In genomic region chr5:173320259-173320658, GRCh38 we compare ENCODE assay signal across 15 cellular contexts. TPM values are rescaled to one million over a fixed set of nuclear protein-coding genes. Genes with fewer than 3 reads are reported as not detected.
DNase-seq lines count a peak whose midpoint lies in the region; ATAC-seq and TF ChIP-seq lines count a peak whose summit lies in the region.
"Had no signal": no experiment of that assay in that cellular context is flagged by ENCODE, and none has a peak within 500 bp of the region (broad histone marks: within the 10 kb centered on the region; RNA-seq: fewer than 3 reads in every experiment).

No MANE protein-coding gene starts in this region.

- H3K9me3 Mint-ChIP-seq in CD8-positive, alpha-beta T cell, result no peaks in the 10 kb centered on the region
- H3K9me3 Mint-ChIP-seq in activated T-cell treated with anti-CD3 and anti-CD28 coated beads, Interleukin-2, amount 50 U/mL, for 24 hours, result no peaks in the 10 kb centered on the region
- H3K9me3 Mint-ChIP-seq: CD4-positive, CD25-positive, alpha-beta regulatory T cell had no signal

- no peak for DNase-seq in GM06990 (ENCODE audit: extremely low read depth, insufficient read length)
- DNase-seq in colonic mucosa, result peak; percentile 45
- DNase-seq in CD8-positive, alpha-beta T cell, result no peak
- DNase-seq in HEK293T (ENCODE audit: extremely low spot score), result no peak
- no peak for DNase-seq in activated T-cell treated with anti-CD3 and anti-CD28 coated beads, Interleukin-2, amount 50 U/mL, for 24 hours
- DNase-seq: activated T-cell treated with anti-CD3 and anti-CD28 coated beads for 4 hours; CD4-positive, CD25-positive, alpha-beta regulatory T cell; naive thymus-derived CD4-positive, alpha-beta T cell; NCI-H1417 treated with DMSO at 0.1 percent for 48 hours; NCI-H748 treated with DMSO at 0.1 percent for 48 hours; SJCRH30 had no signal

- peak; percentile 25 for TF ChIP-seq CTCF in GM06990 (IDR thresholded peaks at IDR 0.05; ENCODE audit: insufficient read depth, low read length, poor library complexity, severe bottlenecking)
- TF ChIP-seq CTCF in colonic mucosa (IDR thresholded peaks at IDR 0.05), result no peak
- TF ChIP-seq CTCF in liver (IDR thresholded peaks at IDR 0.05; ENCODE audit: low read depth, low read length, missing input control), result no peak
- TF ChIP-seq CTCF in CD8-positive, alpha-beta T cell (IDR thresholded peaks at IDR 0.05), result no peak

- H3K4me3 Mint-ChIP-seq in CD8-positive, alpha-beta T cell, result no peak overlapping the region
- no peak overlapping the region for H3K4me3 Mint-ChIP-seq in activated T-cell treated with anti-CD3 and anti-CD28 coated beads, Interleukin-2, amount 50 U/mL, for 24 hours
- H3K4me3 Mint-ChIP-seq: CD4-positive, CD25-positive, alpha-beta regulatory T cell; naive thymus-derived CD4-positive, alpha-beta T cell had no signal

- intact Hi-C loops in colonic mucosa (cut with DNase I), result no loop called here
- intact Hi-C loops in CD8-positive, alpha-beta T cell (cut with DNase I, micrococcal nuclease), result no loop called here

- H3K27ac ChIP-seq in colonic mucosa (no peak overlapping the region), liver (ENCODE audit: low read depth in 1 of 2, low read length in 2 of 2) (no peak overlapping the region), skeletal muscle tissue (ENCODE audit: low read depth, low read length) (no peak overlapping the region)
- H3K27ac ChIP-seq in CD8-positive, alpha-beta T cell (ENCODE audit: low read depth, low read length), result no peak overlapping the region
- H3K27ac ChIP-seq: SJCRH30, VCaP had no signal

- no peak for ATAC-seq in CD8-positive, alpha-beta T cell
- ATAC-seq in HG03460 (IDR thresholded peaks at IDR 0.05; ENCODE audit: unreplicated experiment), result no peak
- ATAC-seq: naive thymus-derived CD4-positive, alpha-beta T cell had no signal

- 25% methylated on average over 10 of the region's 10 CpGs for WGBS in liver

- H3K9me3 ChIP-seq in colonic mucosa (no peaks in the 10 kb centered on the region), liver (ENCODE audit: control insufficient read depth in 4 of 4, low read length in 3 of 4) (no peaks in the 10 kb centered on the region), skeletal muscle tissue (ENCODE audit: control insufficient read depth in 3 of 3, low read length in 3 of 3) (no peaks in the 10 kb centered on the region)
- H3K9me3 ChIP-seq in CD8-positive, alpha-beta T cell (ENCODE audit: low read length), result no peaks in the 10 kb centered on the region
- H3K9me3 ChIP-seq: SJCRH30 had no signal

- CTCF ChIA-PET in CD8-positive, alpha-beta T cell (lab: Charles Lee), result interaction anchor here (1.6 kb wide), 1 partner anchor 26 kb away, joined by 4 read pairs; no protein-coding TSS in a partner anchor
- CTCF ChIA-PET in HEK293T (lab: Yijun Ruan, JAX), result interaction anchor here (0.6 to 1.5 kb wide), 2 partner anchors 12 to 25 kb away, joined by 3 read pairs; no protein-coding TSS in a partner anchor

- H3K27me3 ChIP-seq in GM06990 (replicated peaks; ENCODE audit: control insufficient read depth, insufficient read depth, low read length) (no peaks in the 10 kb centered on the region), colonic mucosa (peaks cover 9% of the 10 kb centered on the region), liver (ENCODE audit: control insufficient read depth in 4 of 4, insufficient read depth in 4 of 4, low read length in 3 of 4) (peaks cover 0 to 4% (median 0%) of the 10 kb centered on the region in 4 donors), skeletal muscle tissue (ENCODE audit: control insufficient read depth in 3 of 3, insufficient read depth in 3 of 3, low read length in 3 of 3) (peaks cover 0 to 3% (median 0%) of the 10 kb centered on the region in 3 donors)
- peaks cover 4% of the 10 kb centered on the region for H3K27me3 ChIP-seq in CD8-positive, alpha-beta T cell (ENCODE audit: insufficient read depth, low read length)
- H3K27me3 ChIP-seq: SJCRH30 had no signal

- no peaks in the 10 kb centered on the region for H3K36me3 Mint-ChIP-seq in CD8-positive, alpha-beta T cell
- peaks cover 18% of the 10 kb centered on the region for H3K36me3 Mint-ChIP-seq in activated T-cell treated with anti-CD3 and anti-CD28 coated beads, Interleukin-2, amount 50 U/mL, for 24 hours (ENCODE audit: low read depth)
- H3K36me3 Mint-ChIP-seq: CD4-positive, CD25-positive, alpha-beta regulatory T cell had no signal

- POLR2A ChIA-PET in CD8-positive, alpha-beta T cell (lab: Charles Lee), result no interaction called here
- POLR2A ChIA-PET in HEK293T (lab: Yijun Ruan, JAX), result interaction anchor here (1.5 to 13.9 kb wide), 5 partner anchors 8 to 26 kb away, joined by 3 to 325 read pairs (median 5); partner anchors contain the start of gene STC2

- H3K4me1 Mint-ChIP-seq in CD8-positive, alpha-beta T cell (ENCODE audit: low read depth), result peaks cover 3% of the 10 kb centered on the region
- peaks cover 9% of the 10 kb centered on the region for H3K4me1 Mint-ChIP-seq in activated T-cell treated with anti-CD3 and anti-CD28 coated beads, Interleukin-2, amount 50 U/mL, for 24 hours (ENCODE audit: low read depth)

- H3K4me1 ChIP-seq in colonic mucosa (no peaks in the 10 kb centered on the region), liver (ENCODE audit: control insufficient read depth in 4 of 4, insufficient read depth in 4 of 4, low read length in 3 of 4) (peaks cover 2 to 19% (median 14%) of the 10 kb centered on the region in 4 donors), skeletal muscle tissue (ENCODE audit: control insufficient read depth in 3 of 3, insufficient read depth in 3 of 3, low read length in 3 of 3) (peaks cover 22 to 27% (median 26%) of the 10 kb centered on the region in 3 donors)
- no peaks in the 10 kb centered on the region for H3K4me1 ChIP-seq in CD8-positive, alpha-beta T cell (ENCODE audit: insufficient read depth, low read length)

- H3K9ac ChIP-seq in colonic mucosa (ENCODE audit: low read depth in 2 of 2, low read length in 2 of 2) (no peak overlapping the region), liver (ENCODE audit: low read depth in 1 of 2, low read length in 2 of 2) (no peak overlapping the region), skeletal muscle tissue (ENCODE audit: low read depth in 1 of 3, low read length in 3 of 3) (peak overlapping the region in 2 of 3 donors; percentile 42 to 54)

- H3K36me3 ChIP-seq in GM06990 (ENCODE audit: control insufficient read depth, insufficient read depth, low read length) (peaks cover 1% of the 10 kb centered on the region), colonic mucosa (no peaks in the 10 kb centered on the region), liver (ENCODE audit: control insufficient read depth in 4 of 4, insufficient read depth in 3 of 4, low read depth in 1 of 4, low read length in 3 of 4) (no peaks in the 10 kb centered on the region), skeletal muscle tissue (ENCODE audit: control insufficient read depth in 3 of 3, insufficient read depth in 3 of 3, low read length in 3 of 3) (peaks cover 5 to 46% (median 14%) of the 10 kb centered on the region in 3 donors)
- no peaks in the 10 kb centered on the region for H3K36me3 ChIP-seq in CD8-positive, alpha-beta T cell (ENCODE audit: insufficient read depth, low read length)

- no peak overlapping the region for H3K27ac Mint-ChIP-seq in CD8-positive, alpha-beta T cell
- H3K27ac Mint-ChIP-seq in activated T-cell treated with anti-CD3 and anti-CD28 coated beads, Interleukin-2, amount 50 U/mL, for 24 hours, result no peak overlapping the region
- H3K27ac Mint-ChIP-seq: CD4-positive, CD25-positive, alpha-beta regulatory T cell; naive thymus-derived CD4-positive, alpha-beta T cell had no signal

- no peak for TF ChIP-seq RAD21 in liver (IDR thresholded peaks at IDR 0.05)

- peaks cover 50% of the 10 kb centered on the region for H3K27me3 Mint-ChIP-seq in CD8-positive, alpha-beta T cell (ENCODE audit: low read depth)
- peaks cover 66% of the 10 kb centered on the region for H3K27me3 Mint-ChIP-seq in activated T-cell treated with anti-CD3 and anti-CD28 coated beads, Interleukin-2, amount 50 U/mL, for 24 hours

- no peak overlapping the region for H3K4me3 ChIP-seq in GM06990 (replicated peaks; ENCODE audit: low read depth, low read length)
- no peak overlapping the region for H3K4me3 ChIP-seq in colonic mucosa
- H3K4me3 ChIP-seq in liver (ENCODE audit: low read depth in 1 of 3, low read length in 3 of 3), result no peak overlapping the region
- no peak overlapping the region for H3K4me3 ChIP-seq in skeletal muscle tissue (ENCODE audit: low read length in 3 of 3)
- no peak overlapping the region for H3K4me3 ChIP-seq in CD8-positive, alpha-beta T cell (ENCODE audit: low read depth, low read length)
- H3K4me3 ChIP-seq: SJCRH30 had no signal

TF ChIP-seq in liver, 16 proteins besides CTCF, POLR2A, EP300 and RAD21:
- TF ChIP-seq HNF4A (conservative IDR thresholded peaks at IDR 0.05) (peak; percentile 74 to 79), SP1 (IDR thresholded peaks at IDR 0.05) (peak; percentile 73), EGR1 (IDR thresholded peaks at IDR 0.05; ENCODE audit: low read depth in 2 of 2) (no peak), HNF4G (IDR thresholded peaks at IDR 0.05) (peak; percentile 55)

TF ChIP-seq in HEK293T, 16 proteins besides CTCF, POLR2A, EP300 and RAD21:
- no peak for TF ChIP-seq SUZ12 (IDR thresholded peaks at IDR 0.05)
- TF ChIP-seq TARDBP (IDR thresholded peaks at IDR 0.05), result no peak
- no peak for TF ChIP-seq FOXK2 (IDR thresholded peaks at IDR 0.05)
- no peak for TF ChIP-seq L3MBTL2 (conservative IDR thresholded peaks at IDR 0.05)
- TF ChIP-seq FOXM1 (IDR thresholded peaks at IDR 0.05; ENCODE audit: borderline replicate concordance), result no peak
- no peak for TF ChIP-seq FOXA1 (IDR thresholded peaks at IDR 0.05)
- TF ChIP-seq LEF1 (IDR thresholded peaks at IDR 0.05; ENCODE audit: borderline replicate concordance), result no peak
TF ChIP-seq in HEK293T: peak in this region for 0.

RNA-seq across cellular contexts. Expression of gene STC2, which starts 8.0 kb away (rescaled TPM):
- total RNA-seq in colonic mucosa (1 to 10 TPM; 1.8 to 2.5 TPM), liver (under 1 TPM in 1 of 2 donors, not detected in 1; 0.17 TPM), skeletal muscle tissue (3.1 TPM)
- polyA plus RNA-seq in liver, result under 1 TPM; 0.04 to 0.18 TPM
- total RNA-seq in CD8-positive, alpha-beta T cell, result not detected
- total RNA-seq: CD4-positive, CD25-positive, alpha-beta regulatory T cell had no signal
- polyA plus RNA-seq: CD4-positive, CD25-positive, alpha-beta regulatory T cell; naive thymus-derived CD4-positive, alpha-beta T cell had no signal

Comparison
In these comparisons a context has a peak if more than half of its experiments do, and no peak if none do; other contexts are left out.
1. H3K9ac ChIP-seq: peak in skeletal muscle tissue (2 of 3); none in colonic mucosa (0 of 2) and liver (0 of 2).